In genomic region chr2:16375981-16376380, GRCh38 we compare ENCODE assay signal across 22 cellular contexts.
"Had no signal": no experiment of that assay in that cellular context is flagged by ENCODE, and none has a peak within 500 bp of the region (broad histone marks: within the 10 kb centered on the region; RNA-seq: fewer than 3 reads in every experiment).

No MANE protein-coding gene starts in this region.

- H3K36me3 ChIP-seq: colonic mucosa, esophagus muscularis mucosa, esophagus squamous epithelium, gastrocnemius medialis, gastroesophageal sphincter, heart left ventricle, heart right ventricle had no signal

- H3K9me3 ChIP-seq: colonic mucosa, esophagus muscularis mucosa, esophagus squamous epithelium, gastrocnemius medialis, gastroesophageal sphincter had no signal

- H3K27me3 ChIP-seq: colonic mucosa, esophagus muscularis mucosa, esophagus squamous epithelium, foreskin keratinocyte, gastrocnemius medialis, gastroesophageal sphincter, heart left ventricle, heart right ventricle had no signal

- H3K4me3 ChIP-seq: colonic mucosa, coronary artery, dorsolateral prefrontal cortex, esophagus muscularis mucosa, esophagus squamous epithelium, gastrocnemius medialis, gastroesophageal sphincter, heart left ventricle, heart right ventricle had no signal

- H3K4me1 ChIP-seq: colonic mucosa, esophagus muscularis mucosa, esophagus squamous epithelium, foreskin keratinocyte, gastrocnemius medialis, gastroesophageal sphincter, heart left ventricle, heart right ventricle had no signal

- DNase-seq: colonic mucosa; cortex of kidney; dermis blood vessel endothelial cell; dorsolateral prefrontal cortex; effector CD4-positive, alpha-beta T cell; effector CD8-positive, alpha-beta T cell; effector memory CD4-positive, alpha-beta T cell; effector memory CD8-positive, alpha-beta T cell; endodermal cell; erythroblast; esophagus squamous epithelium; foreskin fibroblast; foreskin keratinocyte; foreskin melanocyte; gastrocnemius medialis; glutamatergic neuron; head of caudate nucleus; heart left ventricle; heart right ventricle had no signal
